12 cellular contexts compared by ENCODE assay signal in genomic region chr6:6022841-6023240, GRCh38. TPM values are rescaled to one million over a fixed set of nuclear protein-coding genes. Genes with fewer than 3 reads are reported as not detected.
A peak's percentile ranks its signal among the peaks of the same experiment; 100 is the strongest.
DNase-seq lines count a peak whose midpoint lies in the region; ATAC-seq, FAIRE-seq and TF ChIP-seq lines count a peak whose summit lies in the region.
"Not testable (repeated sequence)": the region's sequence is repeated elsewhere in the genome, so short reads cannot be mapped to it uniquely, and the experiment has no call there.
"Had no signal": no experiment of that assay in that cellular context is flagged by ENCODE, and none has a peak within 500 bp of the region (broad histone marks: within the 10 kb centered on the region; RNA-seq: fewer than 3 reads in every experiment).

No MANE protein-coding gene starts in this region.

- not testable (repeated sequence) for H2AFZ ChIP-seq in K562 (ENCODE audit: low read depth, low read length)

- H3K79me2 ChIP-seq in K562 (ENCODE audit: control insufficient read depth, insufficient read depth, low read length): not testable (repeated sequence)

- not testable (repeated sequence) for H3K4me1 Mint-ChIP-seq in activated CD8-positive, alpha-beta T cell treated with anti-CD3 and anti-CD28 coated beads for 36 hours (ENCODE audit: low read depth); activated T-cell treated with anti-CD3 and anti-CD28 coated beads, Interleukin-2, amount 50 U/mL, for 72 hours (ENCODE audit: low read depth)

- CTCF ChIA-PET in HEK293 (lab: Yijun Ruan, JAX): interaction anchor here (0.6 kb wide), 1 partner anchor 859 kb away, joined by 3 read pairs; no protein-coding TSS in a partner anchor
- CTCF ChIA-PET in activated CD8-positive, alpha-beta T cell treated with anti-CD3 and anti-CD28 coated beads for 36 hours (lab: Charles Lee); K562 (lab: Yijun Ruan, JAX; ENCODE audit: low intra/inter-chr PET ratio): not testable (repeated sequence)

- FAIRE-seq in K562 (lab: Jason Lieb, UNC): not testable (repeated sequence)

- not testable (repeated sequence) for H3K4me3 ChIP-seq in HEK293 (ENCODE audit: low read depth, low read length); K562

- TF ChIP-seq POLR2A in K562 (conservative IDR thresholded peaks at IDR 0.05): not testable (repeated sequence)

- not testable (repeated sequence) for H3K9me1 ChIP-seq in K562 (ENCODE audit: control insufficient read depth, insufficient read depth, low read length)

- H3K27me3 ChIP-seq in K562 (ENCODE audit: control insufficient read depth in 2 of 2, insufficient read depth in 2 of 2, low read length in 2 of 2): not testable (repeated sequence)

- ATAC-seq in activated CD8-positive, alpha-beta T cell treated with anti-CD3 and anti-CD28 coated beads for 36 hours; activated T-cell treated with anti-CD3 and anti-CD28 coated beads, Interleukin-2, amount 50 U/mL, for 72 hours (replicated peaks in 1 of 2); K562: not testable (repeated sequence)

- not testable (repeated sequence) for H3K4me1 ChIP-seq in HEK293 (ENCODE audit: control insufficient read depth, insufficient read depth, low read length); K562 (replicated peaks in 1 of 2; ENCODE audit: control insufficient read depth in 2 of 2, insufficient read depth in 2 of 2, low read length in 2 of 2)

- not testable (repeated sequence) for H3K36me3 Mint-ChIP-seq in activated CD8-positive, alpha-beta T cell treated with anti-CD3 and anti-CD28 coated beads for 36 hours (ENCODE audit: low read depth); activated T-cell treated with anti-CD3 and anti-CD28 coated beads, Interleukin-2, amount 50 U/mL, for 72 hours (ENCODE audit: insufficient read depth in 2 of 2)

- in situ Hi-C loops in K562 (cut with MboI): not testable (repeated sequence)

- not testable (repeated sequence) for H3K9ac ChIP-seq in K562 (ENCODE audit: insufficient read depth in 1 of 2, low read depth in 2 of 2, low read length in 2 of 2)

- H3K27ac ChIP-seq in HEK293 (ENCODE audit: extremely low read depth, low read depth, low read length); K562 (ENCODE audit: extremely low read depth, low read depth, low read length): not testable (repeated sequence)

- H4K20me1 ChIP-seq in K562 (replicated peaks; ENCODE audit: control insufficient read depth, insufficient read depth, low read length): not testable (repeated sequence)

- 0% methylated on average over 2 of the region's 2 CpGs for WGBS in K562 (ENCODE audit: insufficient coverage, low coverage, missing lambda C conversion rate)

- not testable (repeated sequence) for H3K36me3 ChIP-seq in HEK293 (ENCODE audit: control insufficient read depth in 2 of 2, insufficient read depth in 1 of 2, low read length in 2 of 2); K562 (ENCODE audit: control insufficient read depth, insufficient read depth, low read length)

- TF ChIP-seq CTCF in HEK293 (tag by site-specific recombination; IDR thresholded peaks at IDR 0.05); K562 (IDR thresholded peaks at IDR 0.05 in 2 of 3, conservative IDR thresholded peaks at IDR 0.05 in 1 of 3; ENCODE audit: insufficient read depth in 2 of 3, low read depth in 1 of 3, low read length in 3 of 3): not testable (repeated sequence)
- TF ChIP-seq CTCF in activated CD8-positive, alpha-beta T cell treated with anti-CD3 and anti-CD28 coated beads for 36 hours (IDR thresholded peaks at IDR 0.05): peak; percentile 18

- not testable (repeated sequence) for H3K9me3 Mint-ChIP-seq in activated CD8-positive, alpha-beta T cell treated with anti-CD3 and anti-CD28 coated beads for 36 hours; activated T-cell treated with anti-CD3 and anti-CD28 coated beads, Interleukin-2, amount 50 U/mL, for 72 hours

- intact Hi-C loops in activated CD8-positive, alpha-beta T cell treated with anti-CD3 and anti-CD28 coated beads for 36 hours (cut with micrococcal nuclease); K562 (cut with micrococcal nuclease): not testable (repeated sequence)

- not testable (repeated sequence) for H3K4me2 ChIP-seq in K562 (ENCODE audit: insufficient read depth, low read length)

- BruUV-seq in K562 (replicated peaks; lab: Mats Ljungman, UMichigan): not testable (repeated sequence)

- TF ChIP-seq EP300 in K562 (IDR thresholded peaks at IDR 0.05; ENCODE audit: low read length): not testable (repeated sequence)

- not testable (repeated sequence) for TF ChIP-seq RAD21 in K562 (CRISPR knock-in tag; conservative IDR thresholded peaks at IDR 0.05 in 1 of 2, IDR thresholded peaks at IDR 0.05 in 1 of 2)

- POLR2A ChIA-PET in HEK293 (lab: Yijun Ruan, JAX); activated CD8-positive, alpha-beta T cell treated with anti-CD3 and anti-CD28 coated beads for 36 hours (lab: Charles Lee); K562 (lab: Yijun Ruan, JAX): not testable (repeated sequence)

- H3K27ac Mint-ChIP-seq in activated CD8-positive, alpha-beta T cell treated with anti-CD3 and anti-CD28 coated beads for 36 hours: not testable (repeated sequence)
- H3K27ac Mint-ChIP-seq in activated T-cell treated with anti-CD3 and anti-CD28 coated beads, Interleukin-2, amount 50 U/mL, for 72 hours: peak overlapping the region; percentile 34

- not testable (repeated sequence) for DNase-seq in activated CD8-positive, alpha-beta T cell treated with anti-CD3 and anti-CD28 coated beads for 36 hours; activated T-cell treated with anti-CD3 and anti-CD28 coated beads, Interleukin-2, amount 50 U/mL, for 72 hours; K562 (ENCODE audit: extremely low read depth in 1 of 4, low spot score in 3 of 4)

- not testable (repeated sequence) for H3K4me3 Mint-ChIP-seq in activated CD8-positive, alpha-beta T cell treated with anti-CD3 and anti-CD28 coated beads for 36 hours; activated T-cell treated with anti-CD3 and anti-CD28 coated beads, Interleukin-2, amount 50 U/mL, for 72 hours

- peaks cover 45% of the 10 kb centered on the region for H3K27me3 Mint-ChIP-seq in activated CD8-positive, alpha-beta T cell treated with anti-CD3 and anti-CD28 coated beads for 36 hours
- peaks cover 45% of the 10 kb centered on the region for H3K27me3 Mint-ChIP-seq in activated T-cell treated with anti-CD3 and anti-CD28 coated beads, Interleukin-2, amount 50 U/mL, for 72 hours (ENCODE audit: low read depth)

- not testable (repeated sequence) for H3K9me3 ChIP-seq in HEK293 (ENCODE audit: control insufficient read depth, insufficient read depth, low read depth, low read length); K562 (replicated peaks; ENCODE audit: control insufficient read depth, insufficient read depth, low read depth, low read length)

TF ChIP-seq in HEK293, 187 proteins besides CTCF, POLR2A, EP300 and RAD21:
- peak; percentile 80 for TF ChIP-seq ZNF366 (tag by site-specific recombination; conservative IDR thresholded peaks at IDR 0.05)

TF ChIP-seq in K562, 482 proteins besides CTCF, POLR2A, EP300 and RAD21:
- peak; percentile 96 for TF ChIP-seq ZNF512 (tag; IDR thresholded peaks at IDR 0.05)

RNA-seq across cellular contexts. Expression of gene NRN1, which starts 16.1 kb away (rescaled TPM):
- total RNA-seq in activated CD8-positive, alpha-beta T cell treated with anti-CD3 and anti-CD28 coated beads for 36 hours: 1 to 10 TPM; 5.9 to 7.1 TPM
- total RNA-seq in activated T-cell treated with anti-CD3 and anti-CD28 coated beads, Interleukin-2, amount 50 U/mL, for 72 hours: 1 to 10 TPM; 2.5 to 3.3 TPM
- not detected in 2 replicates for total RNA-seq in K562 (2011; cell fraction: chromatin; rRNA removed; ENCODE audit: low replicate concordance)
- not detected in 2 replicates for total RNA-seq in K562 (2011; cell fraction: nucleolus; rRNA removed)
- total RNA-seq in K562 (2011; cell fraction: nucleoplasm; rRNA removed): not detected in 2 replicates
- total RNA-seq in K562 (2014; rRNA removed) (not detected in 2 replicates), K562 (2014; rRNA removed; fragmentation: Illumina TruSeq; extraction: Trizol) (not detected in 2 replicates), K562 (2015; rRNA removed; fragmentation: Illumina TruSeq; extraction: Trizol) (not detected in 2 replicates), K562 (2021) (not detected in 2 replicates)
- polyA plus RNA-seq in K562 (2011; rRNA removed) (not detected in 2 replicates), K562 (2014; fragmentation: Illumina TruSeq; extraction: Trizol) (not detected in 2 replicates), K562 (2014; fragmentation: Nextera tagmentation; extraction: Ambion mirVana) (not detected), K562 (2014; rRNA removed) (not detected in 2 replicates)
- polyA plus RNA-seq in K562 (2011; cell fraction: cytosol; rRNA removed): not detected in 2 replicates
- not detected in 2 replicates for polyA plus RNA-seq in K562 (2011; cell fraction: nucleus; rRNA removed)
- 0.07 TPM in 1 of 2 replicates, not detected in the other for polyA plus RNA-seq in K562 (2012)
- not detected in 2 replicates for polyA minus RNA-seq in K562 (2011; rRNA and poly(A)+ RNA removed)
- polyA minus RNA-seq in K562 (2011; cell fraction: cytosol; rRNA and poly(A)+ RNA removed): not detected in 2 replicates
- not detected in 2 replicates for polyA minus RNA-seq in K562 (2011; cell fraction: nucleus; rRNA and poly(A)+ RNA removed)
- total RNA-seq: B cell; Caco-2; Calu3; CD4-positive, alpha-beta T cell; CD4-positive, CD25-positive, alpha-beta regulatory T cell had no signal
- polyA plus RNA-seq: AG04450; CD14-positive monocyte; CD4-positive, alpha-beta memory T cell had no signal
